8 cellular contexts compared by ENCODE assay signal in the genomic region with DNA sequence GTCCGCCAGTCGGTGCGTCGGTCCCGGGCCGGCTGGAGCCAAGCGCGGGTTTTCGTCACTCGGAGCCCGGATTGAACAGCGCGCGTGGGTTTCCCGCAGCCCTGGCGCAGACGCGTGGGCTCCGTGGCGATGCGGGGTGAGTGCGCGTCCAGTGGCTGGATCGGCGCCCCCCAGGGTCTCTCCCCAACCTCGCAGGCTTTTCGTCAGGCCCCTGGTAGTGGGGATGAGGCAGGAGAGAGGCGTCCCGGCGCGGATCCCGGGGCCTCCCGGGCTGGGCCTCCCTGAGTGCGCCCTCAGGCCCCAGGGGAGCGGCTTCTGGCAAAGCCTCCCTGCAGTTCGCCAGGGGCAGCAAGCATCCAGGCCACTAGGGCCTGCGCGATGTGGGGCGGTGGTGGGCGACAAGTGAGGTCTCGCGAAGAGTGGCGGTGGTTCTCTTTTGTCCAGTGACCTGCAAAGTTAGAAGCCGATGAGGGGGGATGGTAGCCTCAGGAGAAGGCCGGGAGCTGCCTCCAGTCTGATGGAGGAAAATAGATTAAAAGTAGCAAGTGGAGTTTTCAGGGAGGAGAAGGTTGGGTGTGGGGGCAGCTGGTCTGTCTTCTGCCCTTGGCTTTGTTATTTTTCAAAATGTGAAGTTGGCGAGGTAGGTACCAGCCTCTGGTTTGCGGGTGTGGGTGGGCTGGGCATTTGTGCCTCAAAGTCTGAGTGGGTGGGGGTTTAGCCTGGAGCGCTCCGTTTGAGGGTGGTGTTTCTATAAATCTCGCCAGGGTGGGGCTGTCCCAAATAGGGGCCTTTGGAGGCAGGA. TPM values are rescaled to one million over a fixed set of nuclear protein-coding genes. Genes with fewer than 3 reads are reported as not detected.
A peak's percentile ranks its signal among the peaks of the same experiment; 100 is the strongest.
DNase-seq lines count a peak whose midpoint lies in the region; ATAC-seq and TF ChIP-seq lines count a peak whose summit lies in the region.

No MANE protein-coding gene starts in this region.

- no peaks in the 10 kb centered on the region for H3K36me3 Mint-ChIP-seq in osteocyte (ENCODE audit: unreplicated experiment)
- peaks cover 13% of the 10 kb centered on the region for H3K36me3 Mint-ChIP-seq in Calu3 (ENCODE audit: insufficient read depth, unreplicated experiment)

- H2BK15ac ChIP-seq in neuronal stem cell (ENCODE audit: low read length): peak overlapping the region; percentile 97

- H2BK5ac ChIP-seq in neuronal stem cell (ENCODE audit: low read length): peak overlapping the region; percentile 88

- no peak overlapping the region for H3K4me3 Mint-ChIP-seq in osteocyte (ENCODE audit: unreplicated experiment)
- H3K4me3 Mint-ChIP-seq in Calu3 (ENCODE audit: low read depth, unreplicated experiment): no peak overlapping the region

- H3K23ac ChIP-seq in neuronal stem cell (ENCODE audit: low read depth, low read length, poor library complexity): peak overlapping the region; percentile 98

- TF ChIP-seq POLR2A in Peyer's patch (IDR thresholded peaks at IDR 0.05): no peak

- peaks cover 72% of the 10 kb centered on the region for H3K27me3 Mint-ChIP-seq in osteocyte (ENCODE audit: unreplicated experiment)
- H3K27me3 Mint-ChIP-seq in Calu3 (ENCODE audit: unreplicated experiment): peaks cover 100% of the 10 kb centered on the region

- intact Hi-C loops in Calu3 (cut with micrococcal nuclease; ENCODE audit: unreplicated experiment): no loop called here

- peak overlapping the region; percentile 2 for H3K14ac ChIP-seq in neuronal stem cell (ENCODE audit: low read length)

- H3K27ac Mint-ChIP-seq in osteocyte (ENCODE audit: unreplicated experiment) (no peak overlapping the region), Calu3 (ENCODE audit: unreplicated experiment) (no peak overlapping the region)

- peak overlapping the region; percentile 39 to 63 (median 58) for H3K4me3 ChIP-seq in Peyer's patch
- H3K4me3 ChIP-seq in neuronal stem cell (ENCODE audit: low read length in 2 of 2): peak overlapping the region in 1 of 2 donors; percentile 74

- H2BK12ac ChIP-seq in neuronal stem cell (ENCODE audit: low read length): peak overlapping the region; percentile 46

- peak overlapping the region; percentile 91 for H3K9ac ChIP-seq in neuronal stem cell (ENCODE audit: low read depth, low read length, poor library complexity)

- WGBS in neuronal stem cell (ENCODE audit: extremely low coverage in 2 of 2, insufficient read length in 2 of 2, insufficient replicate concordance in 1 of 2), 2 donors: no CpG with 5 or more reads among the region's 50 CpGs

- no peak overlapping the region for H4K8ac ChIP-seq in neuronal stem cell (ENCODE audit: low read depth, low read length)

- no TSS peak for BruUV-seq in Calu3 (replicated peaks; lab: Mats Ljungman, UMichigan)

- TF ChIP-seq CTCF in Peyer's patch (IDR thresholded peaks at IDR 0.05): no peak
- TF ChIP-seq CTCF in osteocyte (IDR thresholded peaks at IDR 0.05): no peak
- TF ChIP-seq CTCF in Calu3 (IDR thresholded peaks at IDR 0.05; ENCODE audit: unreplicated experiment): no peak

- H3K4me1 ChIP-seq in Peyer's patch (peaks cover 0 to 20% (median 7%) of the 10 kb centered on the region in 4 donors), neuronal stem cell (ENCODE audit: control insufficient read depth in 2 of 2, insufficient read depth in 1 of 2, low read depth in 1 of 2, low read length in 2 of 2) (peaks cover 13% of the 10 kb centered on the region in 2 donors)

- no peak overlapping the region for H2BK120ac ChIP-seq in neuronal stem cell (ENCODE audit: low read depth, low read length)

- peaks cover 12% of the 10 kb centered on the region for H3K4me1 Mint-ChIP-seq in osteocyte (ENCODE audit: unreplicated experiment)
- H3K4me1 Mint-ChIP-seq in Calu3 (ENCODE audit: low read depth, unreplicated experiment): peaks cover 9% of the 10 kb centered on the region

- H3K79me1 ChIP-seq in neuronal stem cell (ENCODE audit: low read depth, low read length): peaks cover 3% of the 10 kb centered on the region

- H3K4me2 ChIP-seq in neuronal stem cell (ENCODE audit: insufficient read depth, low read length, poor library complexity, severe bottlenecking): peak overlapping the region; percentile 96

- no peak overlapping the region for H4K91ac ChIP-seq in neuronal stem cell (ENCODE audit: low read depth, low read length, poor library complexity)

- no peak overlapping the region for H3K4ac ChIP-seq in neuronal stem cell (ENCODE audit: low read length)

- peaks cover 11% of the 10 kb centered on the region for H3K9me3 Mint-ChIP-seq in osteocyte (ENCODE audit: unreplicated experiment)
- H3K9me3 Mint-ChIP-seq in Calu3 (ENCODE audit: low read depth, unreplicated experiment): peaks cover 2% of the 10 kb centered on the region

- DNase-seq in EL (peak; percentile 40), Peyer's patch (peak in 1 of 3 donors; percentile 42), fibroblast of gingiva (ENCODE audit: low read depth) (peak; percentile 42), neuronal stem cell (ENCODE audit: low spot score) (no peak), osteocyte (ENCODE audit: extremely low spot score, unreplicated experiment) (no peak), Calu3 (no peak)

- CTCF ChIA-PET in Calu3 (lab: Charles Lee): no interaction called here

- H3K18ac ChIP-seq in neuronal stem cell (ENCODE audit: low read length): peak overlapping the region; percentile 93

- ATAC-seq in GM21723 (IDR thresholded peaks at IDR 0.05; ENCODE audit: unreplicated experiment) (no peak), GM18870 (IDR thresholded peaks at IDR 0.05; ENCODE audit: unreplicated experiment) (no peak)

- H3K27ac ChIP-seq in Peyer's patch (peak overlapping the region in 1 of 4 donors; percentile 64), neuronal stem cell (replicated peaks; ENCODE audit: low read length) (no peak overlapping the region)

- H3K9me3 ChIP-seq in Peyer's patch (peaks cover 0 to 7% (median 0%) of the 10 kb centered on the region in 4 donors), neuronal stem cell (replicated peaks in 1 of 2; ENCODE audit: control insufficient read depth in 2 of 2, insufficient read depth in 1 of 2, low read depth in 1 of 2, low read length in 2 of 2) (peaks cover 2 to 9% of the 10 kb centered on the region in 2 donors)

- peak overlapping the region; percentile 76 for H2AFZ ChIP-seq in neuronal stem cell (ENCODE audit: low read length)

- peaks cover 0 to 15% of the 10 kb centered on the region in 2 donors for H3K27me3 ChIP-seq in Peyer's patch
- H3K27me3 ChIP-seq in neuronal stem cell (ENCODE audit: control insufficient read depth in 3 of 3, insufficient read depth in 3 of 3, low read depth in 1 of 3, low read length in 3 of 3): peaks cover 8 to 56% (median 24%) of the 10 kb centered on the region in 3 experiments

- H2AK5ac ChIP-seq in neuronal stem cell (ENCODE audit: low read depth, low read length): peak overlapping the region; percentile 11

- H3K36me3 ChIP-seq in Peyer's patch (no peaks in the 10 kb centered on the region), neuronal stem cell (replicated peaks in 1 of 2; ENCODE audit: control insufficient read depth in 2 of 2, insufficient read depth in 2 of 2, low read length in 2 of 2) (no peaks in the 10 kb centered on the region)

RNA-seq across cellular contexts. Expression of a gene that starts 1.6 kb away (rescaled TPM):
- total RNA-seq in Peyer's patch: 1 to 10 TPM; 1.9 to 5.8 (median 2.0) TPM
- 16.8 TPM for polyA plus RNA-seq in neuronal stem cell (2013, experiment 1 of 2)
- polyA plus RNA-seq in neuronal stem cell (2013, experiment 2 of 2): 15.7 TPM
- total RNA-seq in osteocyte: not detected in 2 replicates
- not detected in 2 replicates for total RNA-seq in Calu3 (2022)

Comparison
In these comparisons a context has a peak if more than half of its experiments do, and no peak if none do; other contexts are left out.
1. DNase-seq: peak in EL (single experiment) and fibroblast of gingiva (single experiment); none in neuronal stem cell (single experiment), osteocyte (single experiment) and Calu3 (single experiment).